In genomic region chr6:24743265-24743943, GRCh38 we compare ENCODE assay signal across 8 cellular contexts. TPM values are rescaled to one million over a fixed set of nuclear protein-coding genes. Genes with fewer than 3 reads are reported as not detected.
DNase-seq lines count a peak whose midpoint lies in the region; ATAC-seq, FAIRE-seq and TF ChIP-seq lines count a peak whose summit lies in the region.

No MANE protein-coding gene starts in this region.

- peaks cover 10% of the 10 kb centered on the region for H3K9me3 Mint-ChIP-seq in activated T-helper 2 cell treated with anti-CD3 and anti-CD28 coated beads, Interferon-gamma antibody, Interleukin-2, Interleukin-4, amounts not matched to agents 10 μg/mL and 5 μg/mL and 100 μg/mL, durations not matched to agents 14 hours and 24 hours and 36 hours
- peaks cover 4 to 5% of the 10 kb centered on the region in 2 donors for H3K9me3 Mint-ChIP-seq in stimulated activated naive B cell treated with anti-CD40 and anti-IgM and Interleukin-4, amounts not matched to agents 10 μg/mL and 1 μg/mL and 100 μg/mL, for 72 hours

- H3K36me3 ChIP-seq in HUES48 (ENCODE audit: control insufficient read depth, insufficient read depth, low read length) = no peaks in the 10 kb centered on the region

- H3K4me3 Mint-ChIP-seq in activated T-helper 2 cell treated with anti-CD3 and anti-CD28 coated beads, Interferon-gamma antibody, Interleukin-2, Interleukin-4, amounts not matched to agents 10 μg/mL and 5 μg/mL and 100 μg/mL, durations not matched to agents 14 hours and 24 hours and 36 hours (ENCODE audit: low read depth) = no peak overlapping the region
- peak overlapping the region; percentile 59 to 76 for H3K4me3 Mint-ChIP-seq in stimulated activated naive B cell treated with anti-CD40 and anti-IgM and Interleukin-4, amounts not matched to agents 10 μg/mL and 1 μg/mL and 100 μg/mL, for 72 hours

- intact Hi-C loops in activated T-helper 2 cell treated with anti-CD3 and anti-CD28 coated beads, Interferon-gamma antibody, Interleukin-2, Interleukin-4, amounts not matched to agents 10 μg/mL and 5 μg/mL and 100 μg/mL, durations not matched to agents 14 hours and 24 hours and 36 hours (cut with micrococcal nuclease) = loop anchor here (1.0 to 2.0 kb wide), 4 partner anchors 22 to 231 kb away; partner anchors contain the start of genes ACOT13, GMNN and TDP2

- H3K27ac ChIP-seq in HUES48 (ENCODE audit: low read depth, low read length) = peak overlapping the region; percentile 50

- H3K27me3 ChIP-seq in HUES48 (ENCODE audit: control insufficient read depth, insufficient read depth, low read length) = no peaks in the 10 kb centered on the region

- H3K4me1 ChIP-seq in HUES48 (ENCODE audit: control insufficient read depth, insufficient read depth, low read length) = no peaks in the 10 kb centered on the region

- ATAC-seq in GM21723 (IDR thresholded peaks at IDR 0.05; ENCODE audit: unreplicated experiment) = peak; percentile 80
- ATAC-seq in stimulated activated naive B cell treated with anti-CD40 and anti-IgM and Interleukin-4, amounts not matched to agents 10 μg/mL and 1 μg/mL and 100 μg/mL, for 72 hours (replicated peaks) = peak; percentile 87 to 93

- peak overlapping the region; percentile 79 for H3K27ac Mint-ChIP-seq in activated T-helper 2 cell treated with anti-CD3 and anti-CD28 coated beads, Interferon-gamma antibody, Interleukin-2, Interleukin-4, amounts not matched to agents 10 μg/mL and 5 μg/mL and 100 μg/mL, durations not matched to agents 14 hours and 24 hours and 36 hours
- H3K27ac Mint-ChIP-seq in stimulated activated naive B cell treated with anti-CD40 and anti-IgM and Interleukin-4, amounts not matched to agents 10 μg/mL and 1 μg/mL and 100 μg/mL, for 72 hours = peak overlapping the region; percentile 93

- DNase-seq in GM12891 (ENCODE audit: insufficient read length, low spot score) = no peak
- no peak for DNase-seq in activated T-helper 2 cell treated with anti-CD3 and anti-CD28 coated beads, Interferon-gamma antibody, Interleukin-2, Interleukin-4, amounts not matched to agents 10 μg/mL and 5 μg/mL and 100 μg/mL, durations not matched to agents 14 hours and 24 hours and 36 hours (ENCODE audit: low spot score)
- DNase-seq in iPS-NIHi7 (ENCODE audit: extremely low spot score) = peak; percentile 17
- DNase-seq in stimulated activated naive B cell treated with anti-CD40 and anti-IgM and Interleukin-4, amounts not matched to agents 10 μg/mL and 1 μg/mL and 100 μg/mL, for 72 hours = peak; percentile 41
- no peak for DNase-seq in GOT3 (lab: John Stamatoyannopoulos, UW)
- DNase-seq in activated CD8-positive, alpha-beta memory T cell treated with anti-CD3 and anti-CD28 coated beads, Interleukin-2, amount 50 U/mL, for 48 hours = no peak

- no peaks in the 10 kb centered on the region for H3K36me3 Mint-ChIP-seq in activated T-helper 2 cell treated with anti-CD3 and anti-CD28 coated beads, Interferon-gamma antibody, Interleukin-2, Interleukin-4, amounts not matched to agents 10 μg/mL and 5 μg/mL and 100 μg/mL, durations not matched to agents 14 hours and 24 hours and 36 hours (ENCODE audit: low read depth)
- peaks cover 0 to 2% of the 10 kb centered on the region in 2 donors for H3K36me3 Mint-ChIP-seq in stimulated activated naive B cell treated with anti-CD40 and anti-IgM and Interleukin-4, amounts not matched to agents 10 μg/mL and 1 μg/mL and 100 μg/mL, for 72 hours

- no peak overlapping the region for H3K9ac ChIP-seq in HUES48 (ENCODE audit: low read depth, low read length)

- no peaks in the 10 kb centered on the region for H3K9me3 ChIP-seq in HUES48 (ENCODE audit: control insufficient read depth, insufficient read depth, low read length)

- peak; percentile 50 for FAIRE-seq in GM12891 (lab: Jason Lieb, UNC)

- peaks cover 19% of the 10 kb centered on the region for H3K4me1 Mint-ChIP-seq in activated T-helper 2 cell treated with anti-CD3 and anti-CD28 coated beads, Interferon-gamma antibody, Interleukin-2, Interleukin-4, amounts not matched to agents 10 μg/mL and 5 μg/mL and 100 μg/mL, durations not matched to agents 14 hours and 24 hours and 36 hours (ENCODE audit: low read depth)
- peaks cover 26 to 37% of the 10 kb centered on the region in 2 donors for H3K4me1 Mint-ChIP-seq in stimulated activated naive B cell treated with anti-CD40 and anti-IgM and Interleukin-4, amounts not matched to agents 10 μg/mL and 1 μg/mL and 100 μg/mL, for 72 hours

- H3K4me3 ChIP-seq in HUES48 (ENCODE audit: low read depth, low read length) = no peak overlapping the region

- TF ChIP-seq POLR2A in GM12891 (IDR thresholded peaks at IDR 0.05; ENCODE audit: low read depth, low read length) = no peak

- H3K27me3 Mint-ChIP-seq in activated T-helper 2 cell treated with anti-CD3 and anti-CD28 coated beads, Interferon-gamma antibody, Interleukin-2, Interleukin-4, amounts not matched to agents 10 μg/mL and 5 μg/mL and 100 μg/mL, durations not matched to agents 14 hours and 24 hours and 36 hours (ENCODE audit: low read depth) = no peaks in the 10 kb centered on the region
- no peaks in the 10 kb centered on the region for H3K27me3 Mint-ChIP-seq in stimulated activated naive B cell treated with anti-CD40 and anti-IgM and Interleukin-4, amounts not matched to agents 10 μg/mL and 1 μg/mL and 100 μg/mL, for 72 hours

TF ChIP-seq in GM12891, 5 proteins besides CTCF, POLR2A, EP300 and RAD21:
- TF ChIP-seq SPI1 (IDR thresholded peaks at IDR 0.05; ENCODE audit: low read depth, low read length) (peak; percentile 22; the same call in 1 of the 2 replicates), POU2F2 (IDR thresholded peaks at IDR 0.05; ENCODE audit: low read depth, low read length) (no peak)

RNA-seq across cellular contexts. Expression of gene C6orf62, which starts 24.4 kb away (rescaled TPM):
- polyA plus RNA-seq in GM12891 (2012; ENCODE audit: low read depth, missing spikeins) = 51.0 TPM
- total RNA-seq in activated T-helper 2 cell treated with anti-CD3 and anti-CD28 coated beads, Interferon-gamma antibody, Interleukin-2, Interleukin-4, amounts not matched to agents 10 μg/mL and 5 μg/mL and 100 μg/mL, durations not matched to agents 14 hours and 24 hours and 36 hours = 117 and 122 TPM in 2 replicates

RNA-seq across cellular contexts. Expression of gene GMNN, which starts 31.3 kb away (rescaled TPM):
- 38.9 TPM for polyA plus RNA-seq in GM12891 (2012; ENCODE audit: low read depth, missing spikeins)
- total RNA-seq in activated T-helper 2 cell treated with anti-CD3 and anti-CD28 coated beads, Interferon-gamma antibody, Interleukin-2, Interleukin-4, amounts not matched to agents 10 μg/mL and 5 μg/mL and 100 μg/mL, durations not matched to agents 14 hours and 24 hours and 36 hours = 68.5 and 71.5 TPM in 2 replicates

RNA-seq across cellular contexts. Expression of gene ARMH2, which starts 55.3 kb away (rescaled TPM):
- not detected for polyA plus RNA-seq in GM12891 (2012; ENCODE audit: low read depth, missing spikeins)
- not detected in 2 replicates for total RNA-seq in activated T-helper 2 cell treated with anti-CD3 and anti-CD28 coated beads, Interferon-gamma antibody, Interleukin-2, Interleukin-4, amounts not matched to agents 10 μg/mL and 5 μg/mL and 100 μg/mL, durations not matched to agents 14 hours and 24 hours and 36 hours

Comparison
In these comparisons a context has a peak if more than half of its experiments do, and no peak if none do; other contexts are left out.
1. DNase-seq: peak in iPS-NIHi7 (single experiment) and stimulated activated naive B cell treated with anti-CD40 and anti-IgM and Interleukin-4, amounts not matched to agents 10 μg/mL and 1 μg/mL and 100 μg/mL, for 72 hours (single experiment); none in GM12891 (single experiment), activated T-helper 2 cell treated with anti-CD3 and anti-CD28 coated beads, Interferon-gamma antibody, Interleukin-2, Interleukin-4, amounts not matched to agents 10 μg/mL and 5 μg/mL and 100 μg/mL, durations not matched to agents 14 hours and 24 hours and 36 hours (single experiment), GOT3 (single experiment) and activated CD8-positive, alpha-beta memory T cell treated with anti-CD3 and anti-CD28 coated beads, Interleukin-2, amount 50 U/mL, for 48 hours (single experiment).